18 cellular contexts compared by ENCODE assay signal in genomic region chrX:11366998-11367595, GRCh38.
A peak's percentile ranks its signal among the peaks of the same experiment; 100 is the strongest.
DNase-seq lines count a peak whose midpoint lies in the region; ATAC-seq, FAIRE-seq and TF ChIP-seq lines count a peak whose summit lies in the region.
"Had no signal": no experiment of that assay in that cellular context is flagged by ENCODE, and none has a peak within 500 bp of the region (broad histone marks: within the 10 kb centered on the region; RNA-seq: fewer than 3 reads in every experiment).

No MANE protein-coding gene starts in this region.

- H3K9me2 ChIP-seq in PC-3 (replicated peaks; ENCODE audit: low read length) = no peaks in the 10 kb centered on the region

- POLR2A ChIA-PET in PC-3 (lab: Charles Lee; ENCODE audit: unreplicated experiment) = interaction anchor here (0.6 kb wide), 1 partner anchor 400 kb away, joined by 3 read pairs; no protein-coding TSS in a partner anchor

- no peaks in the 10 kb centered on the region for H4K20me1 ChIP-seq in PC-3 (ENCODE audit: low read length)

- peak overlapping the region; percentile 74; the same call in 1 of the 2 replicates for H3K27ac ChIP-seq in C4-2B
- peak overlapping the region; percentile 39 for H3K27ac ChIP-seq in PC-3 (ENCODE audit: low read length)
- peak overlapping the region; percentile 78 for H3K27ac ChIP-seq in parathyroid adenoma
- H3K27ac ChIP-seq: A549, GM23248 had no signal

- H3K27me3 ChIP-seq in PC-3 (ENCODE audit: low read length) = no peaks in the 10 kb centered on the region
- H3K27me3 ChIP-seq in parathyroid adenoma (ENCODE audit: control insufficient read depth, insufficient read depth, low read length) = no peaks in the 10 kb centered on the region
- H3K27me3 ChIP-seq in BE2C = no peaks in the 10 kb centered on the region

- DNase-seq in PC-3 = no peak
- peak; percentile 7 to 18 for DNase-seq in erythroblast (lab: John Stamatoyannopoulos, UW)
- DNase-seq in frontal cortex (ENCODE audit: low spot score in 2 of 2) = no peak
- DNase-seq in BE2C = no peak
- no peak for DNase-seq in KG1 (lab: John Stamatoyannopoulos, UW)
- DNase-seq: Caco-2; GM23248; KBM-7; NCI-H1048; NCI-H1436 treated with DMSO at 0.1 percent for 48 hours; NCI-H2029 treated with DMSO at 0.1 percent for 48 hours; NCI-H2171 treated with DMSO at 0.1 percent for 48 hours; NCI-H446 treated with DMSO at 0.1 percent for 48 hours; NK-92 treated with Interleukin-12 subunit alpha and Interleukin-12 subunit beta, amount 100 ng/mL, for 24 hours had no signal

- peaks cover 17% of the 10 kb centered on the region for H3K4me1 ChIP-seq in PC-3 (ENCODE audit: insufficient read depth, low read length)
- H3K4me1 ChIP-seq in parathyroid adenoma = peaks cover 6% of the 10 kb centered on the region
- no peaks in the 10 kb centered on the region for H3K4me1 ChIP-seq in BE2C
- H3K4me1 ChIP-seq: A549, Caco-2 had no signal

- H2AFZ ChIP-seq in PC-3 (ENCODE audit: low read length) (no peak overlapping the region), parathyroid adenoma (peak overlapping the region; percentile 17)
- H2AFZ ChIP-seq: GM23248 had no signal

- intact Hi-C loops in PC-3 (cut with micrococcal nuclease) = no loop called here

- no peaks in the 10 kb centered on the region for H3K79me2 ChIP-seq in PC-3 (ENCODE audit: low read length)
- no peaks in the 10 kb centered on the region for H3K79me2 ChIP-seq in parathyroid adenoma

- H3K36me3 ChIP-seq in PC-3 (ENCODE audit: low read depth, low read length) = no peaks in the 10 kb centered on the region
- H3K36me3 ChIP-seq in parathyroid adenoma (ENCODE audit: control insufficient read depth, insufficient read depth, low read length) = no peaks in the 10 kb centered on the region
- no peaks in the 10 kb centered on the region for H3K36me3 ChIP-seq in BE2C

- H3K9ac ChIP-seq in PC-3 (ENCODE audit: low read length) = no peak overlapping the region
- no peak overlapping the region for H3K9ac ChIP-seq in parathyroid adenoma
- H3K9ac ChIP-seq: GM23248 had no signal

- H3F3A ChIP-seq in PC-3 (ENCODE audit: low read length, unreplicated experiment) = no peaks in the 10 kb centered on the region

- CTCF ChIA-PET in PC-3 (lab: Charles Lee) = no interaction called here

- BruUV-seq in PC-3 (replicated peaks; lab: Mats Ljungman, UMichigan) = no TSS peak

- no peak for TF ChIP-seq POLR2A in erythroblast (IDR thresholded peaks at IDR 0.05; ENCODE audit: low read length)

- H3K9me3 ChIP-seq in PC-3 (ENCODE audit: low read length) (no peaks in the 10 kb centered on the region), parathyroid adenoma (ENCODE audit: control insufficient read depth, low read length) (no peaks in the 10 kb centered on the region), BE2C (no peaks in the 10 kb centered on the region)
- H3K9me3 ChIP-seq: A549, Caco-2 had no signal

- FAIRE-seq in frontal cortex (lab: Jason Lieb, UNC) = no peak
- FAIRE-seq: A549 had no signal

- TF ChIP-seq CTCF in C4-2B (conservative IDR thresholded peaks at IDR 0.05) (no peak), PC-3 (conservative IDR thresholded peaks at IDR 0.05; ENCODE audit: low read depth, low read length) (no peak), parathyroid adenoma (IDR thresholded peaks at IDR 0.05) (no peak), BE2C (IDR thresholded peaks at IDR 0.05; ENCODE audit: low read depth, low read length) (no peak)

- ATAC-seq in PC-3 (no peak), HG03159 (IDR thresholded peaks at IDR 0.05; ENCODE audit: unreplicated experiment) (no peak)
- ATAC-seq: A549 had no signal

- H3K4me3 ChIP-seq in PC-3 (ENCODE audit: low read length) (no peak overlapping the region), parathyroid adenoma (ENCODE audit: low read depth, low read length) (no peak overlapping the region), BE2C (ENCODE audit: low read depth, low read length) (no peak overlapping the region)
- H3K4me3 ChIP-seq: A549, GM23248 had no signal

- H3K4me2 ChIP-seq in PC-3 (ENCODE audit: low read length) (no peak overlapping the region; the same call in 1 of the 2 replicates), parathyroid adenoma (ENCODE audit: low read length) (no peak overlapping the region)
- H3K4me2 ChIP-seq: A549 had no signal

Comparison
In these comparisons a context has a peak if more than half of its experiments do, and no peak if none do; other contexts are left out.
1. DNase-seq: peak in erythroblast (2 of 2); none in PC-3 (single experiment), frontal cortex (0 of 2), BE2C (single experiment) and KG1 (single experiment).
2. Peak in every context shown above with its lines, with median percentiles within 50 percentile points of each other: H3K27ac ChIP-seq.